ENCODE assay signal across 8 cellular contexts in genomic region chr13:33676045-33676699, GRCh38.
DNase-seq lines count a peak whose midpoint lies in the region; TF ChIP-seq lines count a peak whose summit lies in the region.

No MANE protein-coding gene starts in this region.

- DNase-seq in AG08395 (ENCODE audit: low spot score) (peak; percentile 9), NCI-H146 (lab: John Stamatoyannopoulos, UW) (peak; percentile 48), dermis blood vessel endothelial cell (peak; percentile 56), myocyte (ENCODE audit: low read depth) (peak; percentile 13), GM13976 (ENCODE audit: low spot score) (no peak), iPS-NIHi11 (ENCODE audit: low spot score) (no peak), OCI-M2 (lab: John Stamatoyannopoulos, UW; ENCODE audit: unreplicated experiment) (no peak), GDM1 (lab: John Stamatoyannopoulos, UW) (no peak)

- TF ChIP-seq CTCF in GM13976 (IDR thresholded peaks at IDR 0.05; ENCODE audit: borderline replicate concordance, control extremely low read depth, extremely low read depth, insufficient read depth, missing control alignments): no peak

- in situ Hi-C loops in GM13976 (cut with MboI; ENCODE audit: low sequenced_read_pairs, unreplicated experiment): no loop called here

Comparison
In these comparisons a context has a peak if more than half of its experiments do, and no peak if none do; other contexts are left out.
1. DNase-seq: peak in AG08395 (single experiment), NCI-H146 (single experiment), dermis blood vessel endothelial cell (single experiment) and myocyte (single experiment); none in GM13976 (single experiment), iPS-NIHi11 (single experiment), OCI-M2 (single experiment) and GDM1 (single experiment).